8 cellular contexts compared by ENCODE assay signal in genomic region chr13:40149611-40150283, GRCh38.
DNase-seq lines count a peak whose midpoint lies in the region; ATAC-seq, FAIRE-seq and TF ChIP-seq lines count a peak whose summit lies in the region.
"Had no signal": no experiment of that assay in that cellular context is flagged by ENCODE, and none has a peak within 500 bp of the region (broad histone marks: within the 10 kb centered on the region; RNA-seq: fewer than 3 reads in every experiment).

No MANE protein-coding gene starts in this region.

- intact Hi-C loops in kidney (cut with DNase I): no loop called here
- intact Hi-C loops in stomach (cut with DNase I; ENCODE audit: low total_unique reads): no loop called here

- H3K4me3 ChIP-seq in kidney (ENCODE audit: low read length in 2 of 2) (no peak overlapping the region), stomach (no peak overlapping the region)
- no peak overlapping the region for H3K4me3 ChIP-seq in CD8-positive, alpha-beta memory T cell (ENCODE audit: low read length)

- no peak for TF ChIP-seq POLR2A in stomach (IDR thresholded peaks at IDR 0.05)

- CTCF ChIA-PET in CD8-positive, alpha-beta memory T cell (lab: Charles Lee): interaction anchor here (0.6 kb wide), 1 partner anchor 1963 kb away, joined by 3 read pairs; no protein-coding TSS in a partner anchor

- H3K27ac ChIP-seq in kidney (ENCODE audit: low read depth in 2 of 2, low read length in 2 of 2) (peak overlapping the region; percentile 9 to 62), stomach (peak overlapping the region; percentile 10 to 75 (median 58))
- no peak overlapping the region for H3K27ac ChIP-seq in CD8-positive, alpha-beta memory T cell (ENCODE audit: low read depth, low read length)

- no peaks in the 10 kb centered on the region for H3K27me3 Mint-ChIP-seq in CD8-positive, alpha-beta memory T cell

- peaks cover 37 to 54% (median 52%) of the 10 kb centered on the region in 3 donors for H3K4me1 Mint-ChIP-seq in CD8-positive, alpha-beta memory T cell

- H3K9me3 Mint-ChIP-seq in CD8-positive, alpha-beta memory T cell: no peaks in the 10 kb centered on the region

- H3K27ac Mint-ChIP-seq in CD8-positive, alpha-beta memory T cell: peak overlapping the region in 1 of 8 donors; percentile 64

- H3K27me3 ChIP-seq in stomach: no peaks in the 10 kb centered on the region
- no peaks in the 10 kb centered on the region for H3K27me3 ChIP-seq in CD8-positive, alpha-beta memory T cell (ENCODE audit: insufficient read depth, low read length, poor library complexity, severe bottlenecking)

- H3K4me1 ChIP-seq in kidney (ENCODE audit: control insufficient read depth in 1 of 2, insufficient read depth in 1 of 2, low read depth in 1 of 2, low read length in 2 of 2) (peaks cover 0 to 5% of the 10 kb centered on the region in 2 donors), stomach (peaks cover 6 to 22% (median 10%) of the 10 kb centered on the region in 4 donors)
- peaks cover 37% of the 10 kb centered on the region for H3K4me1 ChIP-seq in CD8-positive, alpha-beta memory T cell (ENCODE audit: insufficient read depth, low read length)

- POLR2A ChIA-PET in CD8-positive, alpha-beta memory T cell (lab: Charles Lee): no interaction called here

- no peaks in the 10 kb centered on the region for H3K36me3 ChIP-seq in kidney (ENCODE audit: control insufficient read depth in 1 of 2, insufficient read depth in 2 of 2, low read length in 2 of 2)
- H3K36me3 ChIP-seq in stomach: no peaks in the 10 kb centered on the region
- no peaks in the 10 kb centered on the region for H3K36me3 ChIP-seq in CD8-positive, alpha-beta memory T cell (ENCODE audit: insufficient read depth, low read length)

- peak; percentile 4 for DNase-seq in HS-5 (ENCODE audit: low read depth)
- peak; percentile 81 for DNase-seq in astrocyte of the hippocampus (ENCODE audit: low read depth, low spot score)
- DNase-seq in kidney: no peak
- no peak for DNase-seq in stomach
- no peak for DNase-seq in activated T-cell treated with anti-CD3 and anti-CD28 coated beads, Interleukin-2, amount 50 U/mL, for 1 hour
- DNase-seq in CD8-positive, alpha-beta memory T cell: no peak
- DNase-seq: NCI-H2107 had no signal

- whole genome bisulfite sequencing in stomach, 5 donors: 34 to 43% (median 43%) methylated on average over 6 of the region's 6 CpGs

- no peak overlapping the region for H3K9ac ChIP-seq in kidney (ENCODE audit: low read length in 2 of 2)

- TF ChIP-seq CTCF in kidney (IDR thresholded peaks at IDR 0.05; ENCODE audit: borderline replicate concordance, extremely low read depth, insufficient read depth): no peak
- TF ChIP-seq CTCF in stomach (IDR thresholded peaks at IDR 0.05): no peak

- TF ChIP-seq EP300 in stomach (IDR thresholded peaks at IDR 0.05): peak; percentile 62

- H3K9me3 ChIP-seq in kidney (ENCODE audit: control insufficient read depth in 1 of 2, low read length in 2 of 2) (no peaks in the 10 kb centered on the region), stomach (no peaks in the 10 kb centered on the region)
- H3K9me3 ChIP-seq in CD8-positive, alpha-beta memory T cell (ENCODE audit: low read length): no peaks in the 10 kb centered on the region

- no peak overlapping the region for H3K4me3 Mint-ChIP-seq in CD8-positive, alpha-beta memory T cell

- FAIRE-seq in kidney (lab: Jason Lieb, UNC): peak; percentile 41

- ATAC-seq in GM19452 (IDR thresholded peaks at IDR 0.05; ENCODE audit: unreplicated experiment): no peak

- peaks cover 0 to 3% (median 0%) of the 10 kb centered on the region in 3 donors for H3K36me3 Mint-ChIP-seq in CD8-positive, alpha-beta memory T cell

Comparison
In these comparisons a context has a peak if more than half of its experiments do, and no peak if none do; other contexts are left out.
1. DNase-seq: peak in HS-5 (single experiment) and astrocyte of the hippocampus (single experiment); none in kidney (single experiment), stomach (single experiment), activated T-cell treated with anti-CD3 and anti-CD28 coated beads, Interleukin-2, amount 50 U/mL, for 1 hour (single experiment) and CD8-positive, alpha-beta memory T cell (0 of 5).